Comparison of ENCODE assay signal across 8 cellular contexts in genomic region chr3:42601898-42602581, GRCh38. TPM values are rescaled to one million over a fixed set of nuclear protein-coding genes. Genes with fewer than 3 reads are reported as not detected.
DNase-seq lines count a peak whose midpoint lies in the region; ATAC-seq and TF ChIP-seq lines count a peak whose summit lies in the region.

No MANE protein-coding gene starts in this region.

- intact Hi-C loops in adrenal gland (cut with DNase I) (loop anchor here (5.0 to 10.0 kb wide), 2 partner anchors 50 to 53 kb away; partner anchors contain the start of gene ZBTB47 (in 2 of the 2)), right lobe of liver (cut with DNase I) (no loop called here)

- POLR2A ChIA-PET in CD8-positive, alpha-beta memory T cell (lab: Charles Lee), result interaction anchor here (1.0 to 3.0 kb wide), 5 partner anchors 9 to 100 kb away, joined by 3 to 26 read pairs (median 7); partner anchors contain the start of genes SS18L2 and VIPR1

- no peak for ATAC-seq in right lobe of liver
- no peak for ATAC-seq in HG02623 (IDR thresholded peaks at IDR 0.05; ENCODE audit: unreplicated experiment)
- ATAC-seq in HG02588 (IDR thresholded peaks at IDR 0.05; ENCODE audit: unreplicated experiment), result no peak

- peaks cover 2 to 6% (median 6%) of the 10 kb centered on the region in 5 donors for H3K9me3 Mint-ChIP-seq in CD8-positive, alpha-beta memory T cell

- TF ChIP-seq POLR2A in adrenal gland (IDR thresholded peaks at IDR 0.05) (no peak), right lobe of liver (IDR thresholded peaks at IDR 0.05) (no peak)

- H3K4me1 ChIP-seq in CD8-positive, alpha-beta memory T cell (ENCODE audit: insufficient read depth, low read length), result peaks cover 41% of the 10 kb centered on the region
- H3K4me1 ChIP-seq in adrenal gland (replicated peaks in 1 of 2) (peaks cover 9 to 34% of the 10 kb centered on the region in 2 donors), right lobe of liver (peaks cover 0 to 21% (median 7%) of the 10 kb centered on the region in 4 donors)

- no peaks in the 10 kb centered on the region for H3K27me3 Mint-ChIP-seq in CD8-positive, alpha-beta memory T cell

- CTCF ChIA-PET in CD8-positive, alpha-beta memory T cell (lab: Charles Lee), result interaction anchor here (1.0 to 2.5 kb wide), 7 partner anchors 11 to 104 kb away, joined by 3 to 9 read pairs (median 4); partner anchors contain the start of genes SEC22C and SS18L2

- H3K27ac ChIP-seq in CD8-positive, alpha-beta memory T cell (ENCODE audit: low read depth, low read length), result peak overlapping the region; percentile 81
- H3K27ac ChIP-seq in adrenal gland (peak overlapping the region; percentile 95 to 98 (median 96)), right lobe of liver (peak overlapping the region in 1 of 3 donors; percentile 93)

- DNase-seq in CD8-positive, alpha-beta memory T cell, result peak in 1 of 5 donors; percentile 29
- DNase-seq in Jurkat, Clone E6-1 (ENCODE audit: low read depth, low spot score), result peak; percentile 28
- DNase-seq in adrenal gland, result no peak
- DNase-seq in right lobe of liver, result no peak
- DNase-seq in medulla oblongata (ENCODE audit: extremely low spot score), result no peak
- no peak for DNase-seq in NCI-H82 (lab: John Stamatoyannopoulos, UW)

- peak overlapping the region; percentile 78 to 97 (median 92) for H3K27ac Mint-ChIP-seq in CD8-positive, alpha-beta memory T cell

- H3K4me3 Mint-ChIP-seq in CD8-positive, alpha-beta memory T cell, result peak overlapping the region; percentile 89 to 98 (median 94)

- H3K27me3 ChIP-seq in CD8-positive, alpha-beta memory T cell (ENCODE audit: insufficient read depth, low read length, poor library complexity, severe bottlenecking), result no peaks in the 10 kb centered on the region
- H3K27me3 ChIP-seq in adrenal gland (no peaks in the 10 kb centered on the region), right lobe of liver (no peaks in the 10 kb centered on the region)

- no peaks in the 10 kb centered on the region for H3K9me3 ChIP-seq in CD8-positive, alpha-beta memory T cell (ENCODE audit: low read length)
- no peaks in the 10 kb centered on the region for H3K9me3 ChIP-seq in adrenal gland (replicated peaks in 1 of 3)
- H3K9me3 ChIP-seq in right lobe of liver, result no peaks in the 10 kb centered on the region

- peak overlapping the region; percentile 92 for H3K4me3 ChIP-seq in CD8-positive, alpha-beta memory T cell (ENCODE audit: low read length)
- H3K4me3 ChIP-seq in Jurkat, Clone E6-1 (ENCODE audit: low read length), result peak overlapping the region; percentile 91
- H3K4me3 ChIP-seq in adrenal gland, result peak overlapping the region in 1 of 4 donors; percentile 82
- H3K4me3 ChIP-seq in right lobe of liver, result peak overlapping the region; percentile 77 to 88 (median 84)

- H3K36me3 ChIP-seq in CD8-positive, alpha-beta memory T cell (ENCODE audit: insufficient read depth, low read length), result peaks cover 3% of the 10 kb centered on the region
- H3K36me3 ChIP-seq in adrenal gland (replicated peaks in 1 of 2), result peaks cover 0 to 1% of the 10 kb centered on the region in 2 donors
- H3K36me3 ChIP-seq in right lobe of liver, result no peaks in the 10 kb centered on the region

- 39 to 50% (median 43%) methylated on average over 9 of the region's 9 CpGs for WGBS in adrenal gland, 4 donors
- 29% methylated on average over 9 of the region's 9 CpGs for whole genome bisulfite sequencing in right lobe of liver (ENCODE audit: insufficient coverage, low coverage, low lambda C conversion rate, missing lambda C conversion rate)

- peaks cover 46 to 63% (median 54%) of the 10 kb centered on the region in 3 donors for H3K4me1 Mint-ChIP-seq in CD8-positive, alpha-beta memory T cell

- TF ChIP-seq CTCF in adrenal gland (IDR thresholded peaks at IDR 0.05), result no peak
- peak in 1 of 4 donors; percentile 16 for TF ChIP-seq CTCF in right lobe of liver (IDR thresholded peaks at IDR 0.05)

- H3K36me3 Mint-ChIP-seq in CD8-positive, alpha-beta memory T cell, result peaks cover 5 to 39% (median 11%) of the 10 kb centered on the region in 3 donors

RNA-seq across cellular contexts. Expression of gene NKTR, which starts 1.6 kb away (rescaled TPM):
- 10 to 100 TPM; 54.1 to 58.2 TPM for total RNA-seq in CD8-positive, alpha-beta memory T cell
- polyA plus RNA-seq in CD8-positive, alpha-beta memory T cell, result 15.8 TPM
- polyA plus RNA-seq in Jurkat, Clone E6-1 (2012; ENCODE audit: insufficient read depth, insufficient read length), result 54.4 TPM
- total RNA-seq in adrenal gland, result 100 to 1,000 TPM in 2 of 8 donors, 10 to 100 TPM in 6; 12.7 to 114 (median 49.4) TPM
- 10 to 100 TPM; 34.3 to 64.7 (median 47.5) TPM for polyA plus RNA-seq in adrenal gland
- total RNA-seq in right lobe of liver, result 10 to 100 TPM; 21.9 to 35.2 (median 28.4) TPM

RNA-seq across cellular contexts. Expression of gene SS18L2, which starts 11.4 kb away (rescaled TPM):
- total RNA-seq in CD8-positive, alpha-beta memory T cell, result 10 to 100 TPM; 80.4 to 80.7 TPM
- 159 TPM for polyA plus RNA-seq in CD8-positive, alpha-beta memory T cell
- 58.8 TPM for polyA plus RNA-seq in Jurkat, Clone E6-1 (2012; ENCODE audit: insufficient read depth, insufficient read length)
- 10 to 100 TPM; 14.2 to 31.2 (median 19.4) TPM for total RNA-seq in adrenal gland
- 10 to 100 TPM; 25.8 to 43.0 (median 35.4) TPM for polyA plus RNA-seq in adrenal gland
- total RNA-seq in right lobe of liver, result 10 to 100 TPM; 12.0 to 22.8 (median 16.5) TPM

RNA-seq across cellular contexts. Expression of gene SEC22C, which starts 20.3 kb away (rescaled TPM):
- 10 to 100 TPM; 52.6 to 53.6 TPM for total RNA-seq in CD8-positive, alpha-beta memory T cell
- 45.5 TPM for polyA plus RNA-seq in CD8-positive, alpha-beta memory T cell
- polyA plus RNA-seq in Jurkat, Clone E6-1 (2012; ENCODE audit: insufficient read depth, insufficient read length), result 34.4 TPM
- total RNA-seq in adrenal gland (10 to 100 TPM; 37.0 to 65.7 (median 43.0) TPM), right lobe of liver (10 to 100 TPM; 11.3 to 23.6 (median 13.8) TPM)
- 10 to 100 TPM; 13.7 to 43.1 (median 19.6) TPM for polyA plus RNA-seq in adrenal gland

RNA-seq across cellular contexts. Expression of gene ZBTB47, which starts 51.5 kb away (rescaled TPM):
- under 1 TPM; 0.48 to 0.60 TPM for total RNA-seq in CD8-positive, alpha-beta memory T cell
- not detected for polyA plus RNA-seq in CD8-positive, alpha-beta memory T cell
- 2.2 TPM for polyA plus RNA-seq in Jurkat, Clone E6-1 (2012; ENCODE audit: insufficient read depth, insufficient read length)
- total RNA-seq in adrenal gland (10 to 100 TPM; 21.6 to 39.4 (median 30.1) TPM), right lobe of liver (1 to 10 TPM; 2.2 to 8.9 (median 4.9) TPM)
- polyA plus RNA-seq in adrenal gland, result 10 to 100 TPM in 2 of 3 donors, 1 to 10 TPM in 1; 7.0 to 23.6 (median 13.3) TPM

Comparison
In these comparisons a context has a peak if more than half of its experiments do, and no peak if none do; other contexts are left out.
1. intact Hi-C loops: an anchor here in adrenal gland (5.0 to 10.0 kb wide); none called in right lobe of liver.